ENCODE assay signal across 8 cellular contexts in genomic region chr6:24719125-24719931, GRCh38. TPM values are rescaled to one million over a fixed set of nuclear protein-coding genes. Genes with fewer than 3 reads are reported as not detected.
DNase-seq lines count a peak whose midpoint lies in the region; ATAC-seq and TF ChIP-seq lines count a peak whose summit lies in the region.

TSS of gene C6orf62 (minus strand) at chr6:24719154. CDS start at chr6:24718668, 486 bp downstream.

- CTCF ChIA-PET in BJ (lab: Yijun Ruan, JAX) = interaction anchor here (0.7 to 1.1 kb wide), 2 partner anchors 48 to 198 kb away, joined by 3 read pairs; no protein-coding TSS in a partner anchor

- H3K4me3 ChIP-seq in BJ (ENCODE audit: low read depth, low read length) (peak within 1 kb of the TSS; percentile 99), GM23248 (peak within 1 kb of the TSS; percentile 97), fibroblast of pulmonary artery (replicated peaks; ENCODE audit: low read depth, low read length) (peak within 1 kb of the TSS; percentile 87), neural progenitor cell (peak within 1 kb of the TSS; percentile 99), thoracic aorta (peak within 1 kb of the TSS; percentile 98)

- DNase-seq in BJ (ENCODE audit: low read depth) (no peak), GM23248 (peak; percentile 83), OCI-M2 (lab: John Stamatoyannopoulos, UW; ENCODE audit: unreplicated experiment) (peak; percentile 41), activated T-helper 1 cell treated with Interleukin-2 at 50 U/mL for 16 hours (ENCODE audit: low read depth) (peak; percentile 2), fibroblast of pulmonary artery (ENCODE audit: low read depth) (no peak), neural progenitor cell (ENCODE audit: low spot score) (peak; percentile 45), thoracic aorta (ENCODE audit: low spot score) (no peak)

- 0 to 2% methylated on average over 15 to 24 of the region's 24 CpGs for WGBS in GM23248 (ENCODE audit: low coverage in 1 of 2, low lambda C conversion rate in 2 of 2, missing lambda C conversion rate in 2 of 2), 2 experiments

- H2AFZ ChIP-seq in GM23248 (no peak within 1 kb of the TSS), neural progenitor cell (replicated peaks) (no peak within 1 kb of the TSS)

- TF ChIP-seq CTCF in BJ (IDR thresholded peaks at IDR 0.05; ENCODE audit: insufficient read depth, low read depth, low read length) (no peak), fibroblast of pulmonary artery (IDR thresholded peaks at IDR 0.05; ENCODE audit: low read length, missing control alignments) (no peak), neural progenitor cell (IDR thresholded peaks at IDR 0.05) (no peak), thoracic aorta (IDR thresholded peaks at IDR 0.05) (no peak)

- peaks cover 42% of the 10 kb centered on the region for H3K4me1 Mint-ChIP-seq in neural progenitor cell

- H3K9me2 ChIP-seq in GM23248 (ENCODE audit: insufficient read depth) = no peaks in the 10 kb centered on the region

- peak within 1 kb of the TSS; percentile 98 for H3K27ac ChIP-seq in GM23248
- peak within 1 kb of the TSS; percentile 98 for H3K27ac ChIP-seq in neural progenitor cell
- H3K27ac ChIP-seq in thoracic aorta = peak within 1 kb of the TSS; percentile 100

- H3K79me2 ChIP-seq in GM23248 (ENCODE audit: insufficient read depth) (peaks cover 63% of the 10 kb centered on the region), neural progenitor cell (ENCODE audit: low read depth) (peaks cover 62% of the 10 kb centered on the region)

- peak within 1 kb of the TSS; percentile 98 for H3K27ac Mint-ChIP-seq in neural progenitor cell

- H3K27me3 ChIP-seq in BJ (ENCODE audit: control insufficient read depth, insufficient read depth, low read length) = no peaks in the 10 kb centered on the region
- H3K27me3 ChIP-seq in GM23248 (replicated peaks; ENCODE audit: insufficient read depth) = no peaks in the 10 kb centered on the region
- H3K27me3 ChIP-seq in neural progenitor cell = no peaks in the 10 kb centered on the region
- H3K27me3 ChIP-seq in thoracic aorta (replicated peaks; ENCODE audit: insufficient read depth) = no peaks in the 10 kb centered on the region

- H3K4me1 ChIP-seq in GM23248 (ENCODE audit: insufficient read depth) (peaks cover 36% of the 10 kb centered on the region), neural progenitor cell (peaks cover 22% of the 10 kb centered on the region), thoracic aorta (ENCODE audit: control insufficient read depth in 1 of 2, low read depth in 2 of 2) (peaks cover 35 to 36% of the 10 kb centered on the region in 2 donors)

- H3K9me3 Mint-ChIP-seq in neural progenitor cell = no peaks in the 10 kb centered on the region

- H3K9me3 ChIP-seq in GM23248 (ENCODE audit: low read depth) (no peaks in the 10 kb centered on the region), neural progenitor cell (ENCODE audit: low read depth) (no peaks in the 10 kb centered on the region), thoracic aorta (no peaks in the 10 kb centered on the region)

- H3K27me3 Mint-ChIP-seq in neural progenitor cell (ENCODE audit: insufficient read depth, low read depth) = peaks cover 5% of the 10 kb centered on the region

- peak within 1 kb of the TSS; percentile 96 for H3K4me3 Mint-ChIP-seq in neural progenitor cell

- POLR2A ChIA-PET in BJ (lab: Charles Lee) = interaction anchor here (0.6 kb wide), 1 partner anchor 300 kb away, joined by 3 read pairs; no protein-coding TSS in a partner anchor

- H3K4me2 ChIP-seq in GM23248 (ENCODE audit: unreplicated experiment) (peak within 1 kb of the TSS; percentile 99), neural progenitor cell (peak within 1 kb of the TSS; percentile 98)

- H4K20me1 ChIP-seq in GM23248 (ENCODE audit: insufficient read depth) = peaks cover 42% of the 10 kb centered on the region
- peaks cover 60% of the 10 kb centered on the region for H4K20me1 ChIP-seq in neural progenitor cell (ENCODE audit: low read depth)

- H3K36me3 ChIP-seq in BJ (ENCODE audit: control insufficient read depth, insufficient read depth, low read length) = no peaks in the 10 kb centered on the region
- H3K36me3 ChIP-seq in GM23248 (ENCODE audit: low read depth) = peaks cover 32% of the 10 kb centered on the region
- H3K36me3 ChIP-seq in neural progenitor cell = peaks cover 19% of the 10 kb centered on the region
- H3K36me3 ChIP-seq in thoracic aorta = peaks cover 7% of the 10 kb centered on the region

- in situ Hi-C loops in GM23248 (cut with MboI) = no loop called here

- ATAC-seq in thoracic aorta (ENCODE audit: insufficient number of reproducible peaks, low FRiP score, low read depth) = no peak
- ATAC-seq in HG03095 (IDR thresholded peaks at IDR 0.05; ENCODE audit: unreplicated experiment) = no peak

- peaks cover 24% of the 10 kb centered on the region for H3K36me3 Mint-ChIP-seq in neural progenitor cell

- H3K9ac ChIP-seq in GM23248 (peak within 1 kb of the TSS; percentile 100), neural progenitor cell (peak within 1 kb of the TSS; percentile 96)

- peaks cover 40% of the 10 kb centered on the region for H3F3A ChIP-seq in GM23248 (ENCODE audit: insufficient read depth)
- peaks cover 17% of the 10 kb centered on the region for H3F3A ChIP-seq in neural progenitor cell (ENCODE audit: low read depth)

RNA-seq across cellular contexts. Expression of gene C6orf62, which starts in this region (rescaled TPM):
- 38.9 and 83.8 TPM in 2 replicates for polyA plus RNA-seq in BJ (2011; rRNA removed)
- polyA minus RNA-seq in BJ (2011; rRNA and poly(A)+ RNA removed) = 53.4 and 60.3 TPM in 2 replicates
- total RNA-seq in GM23248 (2014; rRNA removed; shearing (Covaris generic)) = 107 and 118 TPM in 2 replicates
- 307 and 315 TPM in 2 replicates for polyA plus RNA-seq in GM23248 (2016; fragmentation: Nextera tagmentation; extraction: Ambion mirVana)
- 71.5 and 82.3 TPM in 2 replicates for total RNA-seq in neural progenitor cell (ENCODE audit: low replicate concordance)
- total RNA-seq in thoracic aorta = 10 to 100 TPM; 37.6 to 72.2 TPM

Comparison
In these comparisons a context has a peak if more than half of its experiments do, and no peak if none do; other contexts are left out.
1. DNase-seq: peak in GM23248 (single experiment), OCI-M2 (single experiment), activated T-helper 1 cell treated with Interleukin-2 at 50 U/mL for 16 hours (single experiment) and neural progenitor cell (single experiment); none in BJ (single experiment), fibroblast of pulmonary artery (single experiment) and thoracic aorta (single experiment).
2. Peak in every context shown above with its lines, with median percentiles within 50 percentile points of each other: H3K4me3 ChIP-seq and H3K27ac ChIP-seq.